1 cellular context compared by ENCODE assay signal in the genomic region with DNA sequence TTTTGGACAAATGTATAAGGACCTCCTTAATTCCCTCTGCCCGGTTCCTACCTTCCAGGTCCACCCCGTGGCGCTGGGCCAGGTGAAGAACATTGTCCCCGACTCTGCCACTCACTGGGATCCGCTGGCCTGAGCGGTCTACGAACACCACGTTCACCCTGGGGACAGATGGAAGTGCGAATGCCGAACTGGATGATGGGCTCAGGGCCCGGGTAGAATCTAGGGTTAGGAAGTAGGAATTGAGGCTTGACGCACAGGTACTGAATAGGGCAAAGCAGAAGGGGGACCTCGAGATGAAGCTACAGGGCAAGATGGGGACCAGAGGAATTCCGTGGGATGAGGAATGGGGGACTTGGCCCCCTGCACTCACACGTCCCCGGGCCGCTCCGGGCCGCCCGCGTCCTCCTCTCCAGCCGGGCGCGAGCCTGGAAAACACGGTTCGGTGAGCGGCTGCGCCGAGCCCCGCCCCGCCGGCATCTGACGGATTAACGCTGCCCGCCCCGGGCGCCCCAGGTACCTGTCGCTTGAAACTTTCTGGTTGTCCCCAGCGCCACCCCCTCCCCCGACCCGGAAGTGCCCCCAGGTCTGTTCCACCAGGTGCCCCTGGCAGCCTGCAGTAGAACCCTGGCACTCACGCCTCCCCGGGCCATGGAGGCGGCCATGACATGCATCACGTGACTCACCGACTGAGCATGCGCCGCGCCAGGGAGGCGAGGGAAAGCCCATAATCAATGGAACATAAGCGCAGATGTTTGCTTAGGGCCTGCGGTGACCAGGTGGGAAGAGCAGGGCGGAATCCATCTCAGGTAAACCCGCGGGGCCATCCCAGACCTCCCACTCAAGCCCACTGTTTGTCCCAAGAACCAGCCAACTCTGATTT.
TF ChIP-seq lines count a peak whose summit lies in the region.

A gene (minus strand): TSS at position 681 of the 880 bp plus-strand sequence. CDS start 19 bp downstream, at position 662.

TF ChIP-seq in HEK293, 187 proteins besides CTCF, POLR2A, EP300 and RAD21 (continued from another document and continues in another):
- TF ChIP-seq, protein P1, sequence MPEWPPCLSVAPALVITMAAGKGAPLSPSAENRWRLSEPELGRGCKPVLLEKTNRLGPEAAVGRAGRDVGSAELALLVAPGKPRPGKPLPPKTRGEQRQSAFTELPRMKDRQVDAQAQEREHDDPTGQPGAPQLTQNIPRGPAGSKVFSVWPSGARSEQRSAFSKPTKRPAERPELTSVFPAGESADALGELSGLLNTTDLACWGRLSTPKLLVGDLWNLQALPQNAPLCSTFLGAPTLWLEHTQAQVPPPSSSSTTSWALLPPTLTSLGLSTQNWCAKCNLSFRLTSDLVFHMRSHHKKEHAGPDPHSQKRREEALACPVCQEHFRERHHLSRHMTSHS (tag by site-specific recombination; IDR thresholded peaks at IDR 0.05): no peak
- TF ChIP-seq SP7 (tag by site-specific recombination; IDR thresholded peaks at IDR 0.05): peak; percentile 80
- TF ChIP-seq ZNF76 (tag by site-specific recombination; IDR thresholded peaks at IDR 0.05; ENCODE audit: borderline replicate concordance, low read depth): peak; percentile 87; the same call in 1 of the 2 replicates
- TF ChIP-seq ZNF266 (tag by site-specific recombination; IDR thresholded peaks at IDR 0.05; ENCODE audit: low read depth): no peak
- TF ChIP-seq ZBTB8A (tag by site-specific recombination; IDR thresholded peaks at IDR 0.05): peak; percentile 36; the same call in 1 of the 2 replicates
- no peak for TF ChIP-seq ZNF658 (tag by site-specific recombination; IDR thresholded peaks at IDR 0.05)
- no peak for TF ChIP-seq MEIS1 (CRISPR knock-in tag; IDR thresholded peaks at IDR 0.05; ENCODE audit: borderline replicate concordance)
- TF ChIP-seq, protein P2, sequence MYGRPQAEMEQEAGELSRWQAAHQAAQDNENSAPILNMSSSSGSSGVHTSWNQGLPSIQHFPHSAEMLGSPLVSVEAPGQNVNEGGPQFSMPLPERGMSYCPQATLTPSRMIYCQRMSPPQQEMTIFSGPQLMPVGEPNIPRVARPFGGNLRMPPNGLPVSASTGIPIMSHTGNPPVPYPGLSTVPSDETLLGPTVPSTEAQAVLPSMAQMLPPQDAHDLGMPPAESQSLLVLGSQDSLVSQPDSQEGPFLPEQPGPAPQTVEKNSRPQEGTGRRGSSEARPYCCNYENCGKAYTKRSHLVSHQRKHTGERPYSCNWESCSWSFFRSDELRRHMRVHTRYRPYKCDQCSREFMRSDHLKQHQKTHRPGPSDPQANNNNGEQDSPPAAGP (tag by site-specific recombination; IDR thresholded peaks at IDR 0.05): peak; percentile 61; the same call in 1 of the 2 replicates
- TF ChIP-seq, protein P3, sequence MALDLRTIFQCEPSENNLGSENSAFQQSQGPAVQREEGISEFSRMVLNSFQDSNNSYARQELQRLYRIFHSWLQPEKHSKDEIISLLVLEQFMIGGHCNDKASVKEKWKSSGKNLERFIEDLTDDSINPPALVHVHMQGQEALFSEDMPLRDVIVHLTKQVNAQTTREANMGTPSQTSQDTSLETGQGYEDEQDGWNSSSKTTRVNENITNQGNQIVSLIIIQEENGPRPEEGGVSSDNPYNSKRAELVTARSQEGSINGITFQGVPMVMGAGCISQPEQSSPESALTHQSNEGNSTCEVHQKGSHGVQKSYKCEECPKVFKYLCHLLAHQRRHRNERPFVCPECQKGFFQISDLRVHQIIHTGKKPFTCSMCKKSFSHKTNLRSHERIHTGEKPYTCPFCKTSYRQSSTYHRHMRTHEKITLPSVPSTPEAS (tag by site-specific recombination; IDR thresholded peaks at IDR 0.05): peak; percentile 12; the same call in 1 of the 2 replicates
- TF ChIP-seq ZNF707 (tag by site-specific recombination; IDR thresholded peaks at IDR 0.05): no peak
- TF ChIP-seq, protein P4, sequence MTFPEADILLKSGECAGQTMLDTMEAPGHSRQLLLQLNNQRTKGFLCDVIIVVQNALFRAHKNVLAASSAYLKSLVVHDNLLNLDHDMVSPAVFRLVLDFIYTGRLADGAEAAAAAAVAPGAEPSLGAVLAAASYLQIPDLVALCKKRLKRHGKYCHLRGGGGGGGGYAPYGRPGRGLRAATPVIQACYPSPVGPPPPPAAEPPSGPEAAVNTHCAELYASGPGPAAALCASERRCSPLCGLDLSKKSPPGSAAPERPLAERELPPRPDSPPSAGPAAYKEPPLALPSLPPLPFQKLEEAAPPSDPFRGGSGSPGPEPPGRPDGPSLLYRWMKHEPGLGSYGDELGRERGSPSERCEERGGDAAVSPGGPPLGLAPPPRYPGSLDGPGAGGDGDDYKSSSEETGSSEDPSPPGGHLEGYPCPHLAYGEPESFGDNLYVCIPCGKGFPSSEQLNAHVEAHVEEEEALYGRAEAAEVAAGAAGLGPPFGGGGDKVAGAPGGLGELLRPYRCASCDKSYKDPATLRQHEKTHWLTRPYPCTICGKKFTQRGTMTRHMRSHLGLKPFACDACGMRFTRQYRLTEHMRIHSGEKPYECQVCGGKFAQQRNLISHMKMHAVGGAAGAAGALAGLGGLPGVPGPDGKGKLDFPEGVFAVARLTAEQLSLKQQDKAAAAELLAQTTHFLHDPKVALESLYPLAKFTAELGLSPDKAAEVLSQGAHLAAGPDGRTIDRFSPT (tag by site-specific recombination; IDR thresholded peaks at IDR 0.05): peak; percentile 87
- TF ChIP-seq, protein P5, sequence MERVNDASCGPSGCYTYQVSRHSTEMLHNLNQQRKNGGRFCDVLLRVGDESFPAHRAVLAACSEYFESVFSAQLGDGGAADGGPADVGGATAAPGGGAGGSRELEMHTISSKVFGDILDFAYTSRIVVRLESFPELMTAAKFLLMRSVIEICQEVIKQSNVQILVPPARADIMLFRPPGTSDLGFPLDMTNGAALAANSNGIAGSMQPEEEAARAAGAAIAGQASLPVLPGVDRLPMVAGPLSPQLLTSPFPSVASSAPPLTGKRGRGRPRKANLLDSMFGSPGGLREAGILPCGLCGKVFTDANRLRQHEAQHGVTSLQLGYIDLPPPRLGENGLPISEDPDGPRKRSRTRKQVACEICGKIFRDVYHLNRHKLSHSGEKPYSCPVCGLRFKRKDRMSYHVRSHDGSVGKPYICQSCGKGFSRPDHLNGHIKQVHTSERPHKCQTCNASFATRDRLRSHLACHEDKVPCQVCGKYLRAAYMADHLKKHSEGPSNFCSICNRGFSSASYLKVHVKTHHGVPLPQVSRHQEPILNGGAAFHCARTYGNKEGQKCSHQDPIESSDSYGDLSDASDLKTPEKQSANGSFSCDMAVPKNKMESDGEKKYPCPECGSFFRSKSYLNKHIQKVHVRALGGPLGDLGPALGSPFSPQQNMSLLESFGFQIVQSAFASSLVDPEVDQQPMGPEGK (tag by site-specific recombination; IDR thresholded peaks at IDR 0.05): peak; percentile 68
- no peak for TF ChIP-seq REPIN1 (tag by site-specific recombination; IDR thresholded peaks at IDR 0.05; ENCODE audit: low read depth)
- no peak for TF ChIP-seq ZNF510 (tag by site-specific recombination; IDR thresholded peaks at IDR 0.05; ENCODE audit: insufficient replicate concordance)
- 0 out of 2 replicates have a peak, but pooled peaks have one; percentile 60 for TF ChIP-seq ZNF610 (tag by site-specific recombination; IDR thresholded peaks at IDR 0.05; ENCODE audit: borderline replicate concordance)
- TF ChIP-seq ZNF501 (tag by site-specific recombination; IDR thresholded peaks at IDR 0.05): peak; percentile 82; the same call in 1 of the 2 replicates
- no peak; the same call in 1 of the 2 replicates for TF ChIP-seq ZNF133 (tag by site-specific recombination; IDR thresholded peaks at IDR 0.05)
- TF ChIP-seq ZNF701 (tag by site-specific recombination; IDR thresholded peaks at IDR 0.05): no peak
- TF ChIP-seq, protein P6, sequence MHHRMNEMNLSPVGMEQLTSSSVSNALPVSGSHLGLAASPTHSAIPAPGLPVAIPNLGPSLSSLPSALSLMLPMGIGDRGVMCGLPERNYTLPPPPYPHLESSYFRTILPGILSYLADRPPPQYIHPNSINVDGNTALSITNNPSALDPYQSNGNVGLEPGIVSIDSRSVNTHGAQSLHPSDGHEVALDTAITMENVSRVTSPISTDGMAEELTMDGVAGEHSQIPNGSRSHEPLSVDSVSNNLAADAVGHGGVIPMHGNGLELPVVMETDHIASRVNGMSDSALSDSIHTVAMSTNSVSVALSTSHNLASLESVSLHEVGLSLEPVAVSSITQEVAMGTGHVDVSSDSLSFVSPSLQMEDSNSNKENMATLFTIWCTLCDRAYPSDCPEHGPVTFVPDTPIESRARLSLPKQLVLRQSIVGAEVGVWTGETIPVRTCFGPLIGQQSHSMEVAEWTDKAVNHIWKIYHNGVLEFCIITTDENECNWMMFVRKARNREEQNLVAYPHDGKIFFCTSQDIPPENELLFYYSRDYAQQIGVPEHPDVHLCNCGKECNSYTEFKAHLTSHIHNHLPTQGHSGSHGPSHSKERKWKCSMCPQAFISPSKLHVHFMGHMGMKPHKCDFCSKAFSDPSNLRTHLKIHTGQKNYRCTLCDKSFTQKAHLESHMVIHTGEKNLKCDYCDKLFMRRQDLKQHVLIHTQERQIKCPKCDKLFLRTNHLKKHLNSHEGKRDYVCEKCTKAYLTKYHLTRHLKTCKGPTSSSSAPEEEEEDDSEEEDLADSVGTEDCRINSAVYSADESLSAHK (tag by site-specific recombination; IDR thresholded peaks at IDR 0.05): no peak
- TF ChIP-seq KLF1 (tag by site-specific recombination; IDR thresholded peaks at IDR 0.05): peak; percentile 32; the same call in 1 of the 2 replicates
- TF ChIP-seq ZNF341 (tag by site-specific recombination; IDR thresholded peaks at IDR 0.05; ENCODE audit: low read depth): peak; percentile 65
- TF ChIP-seq ZNF747 (tag by site-specific recombination; IDR thresholded peaks at IDR 0.05): no peak
- TF ChIP-seq, protein P7, sequence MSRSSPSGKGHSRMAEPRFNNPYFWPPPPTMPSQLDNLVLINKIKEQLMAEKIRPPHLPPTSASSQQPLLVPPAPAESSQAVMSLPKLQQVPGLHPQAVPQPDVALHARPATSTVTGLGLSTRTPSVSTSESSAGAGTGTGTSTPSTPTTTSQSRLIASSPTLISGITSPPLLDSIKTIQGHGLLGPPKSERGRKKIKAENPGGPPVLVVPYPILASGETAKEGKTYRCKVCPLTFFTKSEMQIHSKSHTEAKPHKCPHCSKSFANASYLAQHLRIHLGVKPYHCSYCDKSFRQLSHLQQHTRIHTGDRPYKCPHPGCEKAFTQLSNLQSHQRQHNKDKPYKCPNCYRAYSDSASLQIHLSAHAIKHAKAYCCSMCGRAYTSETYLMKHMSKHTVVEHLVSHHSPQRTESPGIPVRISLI (tag by site-specific recombination; IDR thresholded peaks at IDR 0.05): peak; percentile 66; the same call in 1 of the 2 replicates
- TF ChIP-seq, protein P8, sequence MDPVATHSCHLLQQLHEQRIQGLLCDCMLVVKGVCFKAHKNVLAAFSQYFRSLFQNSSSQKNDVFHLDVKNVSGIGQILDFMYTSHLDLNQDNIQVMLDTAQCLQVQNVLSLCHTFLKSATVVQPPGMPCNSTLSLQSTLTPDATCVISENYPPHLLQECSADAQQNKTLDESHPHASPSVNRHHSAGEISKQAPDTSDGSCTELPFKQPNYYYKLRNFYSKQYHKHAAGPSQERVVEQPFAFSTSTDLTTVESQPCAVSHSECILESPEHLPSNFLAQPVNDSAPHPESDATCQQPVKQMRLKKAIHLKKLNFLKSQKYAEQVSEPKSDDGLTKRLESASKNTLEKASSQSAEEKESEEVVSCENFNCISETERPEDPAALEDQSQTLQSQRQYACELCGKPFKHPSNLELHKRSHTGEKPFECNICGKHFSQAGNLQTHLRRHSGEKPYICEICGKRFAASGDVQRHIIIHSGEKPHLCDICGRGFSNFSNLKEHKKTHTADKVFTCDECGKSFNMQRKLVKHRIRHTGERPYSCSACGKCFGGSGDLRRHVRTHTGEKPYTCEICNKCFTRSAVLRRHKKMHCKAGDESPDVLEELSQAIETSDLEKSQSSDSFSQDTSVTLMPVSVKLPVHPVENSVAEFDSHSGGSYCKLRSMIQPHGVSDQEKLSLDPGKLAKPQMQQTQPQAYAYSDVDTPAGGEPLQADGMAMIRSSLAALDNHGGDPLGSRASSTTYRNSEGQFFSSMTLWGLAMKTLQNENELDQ (tag by site-specific recombination; IDR thresholded peaks at IDR 0.05; ENCODE audit: low read depth): no peak
- TF ChIP-seq ZNF660 (tag by site-specific recombination; IDR thresholded peaks at IDR 0.05): peak; percentile 77; the same call in 1 of the 2 replicates
- TF ChIP-seq, protein P9, sequence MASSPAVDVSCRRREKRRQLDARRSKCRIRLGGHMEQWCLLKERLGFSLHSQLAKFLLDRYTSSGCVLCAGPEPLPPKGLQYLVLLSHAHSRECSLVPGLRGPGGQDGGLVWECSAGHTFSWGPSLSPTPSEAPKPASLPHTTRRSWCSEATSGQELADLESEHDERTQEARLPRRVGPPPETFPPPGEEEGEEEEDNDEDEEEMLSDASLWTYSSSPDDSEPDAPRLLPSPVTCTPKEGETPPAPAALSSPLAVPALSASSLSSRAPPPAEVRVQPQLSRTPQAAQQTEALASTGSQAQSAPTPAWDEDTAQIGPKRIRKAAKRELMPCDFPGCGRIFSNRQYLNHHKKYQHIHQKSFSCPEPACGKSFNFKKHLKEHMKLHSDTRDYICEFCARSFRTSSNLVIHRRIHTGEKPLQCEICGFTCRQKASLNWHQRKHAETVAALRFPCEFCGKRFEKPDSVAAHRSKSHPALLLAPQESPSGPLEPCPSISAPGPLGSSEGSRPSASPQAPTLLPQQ (tag by site-specific recombination; IDR thresholded peaks at IDR 0.05): peak; percentile 46; the same call in 1 of the 2 replicates
- TF ChIP-seq, protein P10, sequence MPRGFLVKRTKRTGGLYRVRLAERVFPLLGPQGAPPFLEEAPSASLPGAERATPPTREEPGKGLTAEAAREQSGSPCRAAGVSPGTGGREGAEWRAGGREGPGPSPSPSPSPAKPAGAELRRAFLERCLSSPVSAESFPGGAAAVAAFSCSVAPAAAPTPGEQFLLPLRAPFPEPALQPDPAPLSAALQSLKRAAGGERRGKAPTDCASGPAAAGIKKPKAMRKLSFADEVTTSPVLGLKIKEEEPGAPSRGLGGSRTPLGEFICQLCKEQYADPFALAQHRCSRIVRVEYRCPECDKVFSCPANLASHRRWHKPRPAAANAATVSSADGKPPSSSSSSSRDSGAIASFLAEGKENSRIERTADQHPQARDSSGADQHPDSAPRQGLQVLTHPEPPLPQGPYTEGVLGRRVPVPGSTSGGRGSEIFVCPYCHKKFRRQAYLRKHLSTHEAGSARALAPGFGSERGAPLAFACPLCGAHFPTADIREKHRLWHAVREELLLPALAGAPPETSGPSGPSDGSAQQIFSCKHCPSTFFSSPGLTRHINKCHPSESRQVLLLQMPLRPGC (tag by site-specific recombination; IDR thresholded peaks at IDR 0.05): no peak
- TF ChIP-seq SCRT2 (tag by site-specific recombination; IDR thresholded peaks at IDR 0.05): peak; percentile 79; the same call in 1 of the 2 replicates
